In genomic region chr1:94490556-94490955, GRCh38 we compare ENCODE assay signal across 25 cellular contexts. TPM values are rescaled to one million over a fixed set of nuclear protein-coding genes. Genes with fewer than 3 reads are reported as not detected.
"Had no signal": no experiment of that assay in that cellular context is flagged by ENCODE, and none has a peak within 500 bp of the region (broad histone marks: within the 10 kb centered on the region; RNA-seq: fewer than 3 reads in every experiment).

No MANE protein-coding gene starts in this region.

- ATAC-seq: left colon; left lung; lower lobe of right lung; natural killer cell; right lobe of liver; stimulated activated memory B cell treated with anti-CD40 and anti-IgM and Interleukin-4, amounts not matched to agents 10 μg/mL and 1 μg/mL and 100 μg/mL, for 72 hours; stimulated activated naive CD8-positive, alpha-beta T cell treated with anti-CD3 and anti-CD28 coated beads, Interleukin-15, amount 100 ng/mL, for 72 hours had no signal

- H3K27ac ChIP-seq: left lung, lower lobe of right lung, neural progenitor cell, neutrophil, right atrium auricular region, right lobe of liver, tibial nerve, uterus had no signal

- H3K27me3 ChIP-seq: left lung, neural progenitor cell, neutrophil, right atrium auricular region, right lobe of liver, tibial nerve, uterus had no signal

- H3K4me1 ChIP-seq: left lung, lower lobe of right lung, neural progenitor cell, right atrium auricular region, right lobe of liver, tibial nerve, uterus had no signal

- H3K4me3 ChIP-seq: left lung, lower lobe of right lung, neural progenitor cell, right atrium auricular region, right lobe of liver, smooth muscle cell, tibial nerve, uterus had no signal

- DNase-seq: immature natural killer cell; kidney; left colon; left lung; lower lobe of right lung; mesendoderm; naive B cell; natural killer cell; nephron progenitor cell; occipital lobe; right lobe of liver; stimulated activated CD4-positive, alpha-beta T cell treated with anti-CD3 and anti-CD28 coated beads, Interleukin-1b, Interleukin-23, amount 100 ng/mL, for 48 hours; stimulated activated CD4-positive, alpha-beta T cell treated with anti-CD3 and anti-CD28 coated beads, Interleukin-2, amount 100 ng/mL, for 48 hours; stimulated activated CD4-positive, alpha-beta T cell treated with anti-CD3 and anti-CD28 coated beads, Interleukin-4, amount 100 ng/mL, for 4 hours; stimulated activated CD8-positive, alpha-beta memory T cell treated with anti-CD3 and anti-CD28 coated beads, Interleukin-4, amount 100 ng/mL, for 48 hours; stimulated activated naive CD4-positive, alpha-beta T cell treated with Interleukin-2 at 50 U/mL for 16 hours; stimulated activated naive CD8-positive, alpha-beta T cell treated with anti-CD3 and anti-CD28 coated beads, Interleukin-15, amount 100 ng/mL, for 72 hours; substantia nigra; uterus had no signal

RNA-seq across cellular contexts. Expression of gene F3, which starts 51.0 kb away (rescaled TPM):
- polyA plus RNA-seq: immature natural killer cell had no signal
